Comparison of ENCODE assay signal across 28 cellular contexts in genomic region chr4:110638347-110638746, GRCh38. TPM values are rescaled to one million over a fixed set of nuclear protein-coding genes. Genes with fewer than 3 reads are reported as not detected.
DNase-seq lines count a peak whose midpoint lies in the region; ATAC-seq and TF ChIP-seq lines count a peak whose summit lies in the region.
"Had no signal": no experiment of that assay in that cellular context is flagged by ENCODE, and none has a peak within 500 bp of the region (broad histone marks: within the 10 kb centered on the region; RNA-seq: fewer than 3 reads in every experiment).

No MANE protein-coding gene starts in this region.

- no peak overlapping the region for H2BK12ac ChIP-seq in mesenchymal stem cell (ENCODE audit: low read length in 2 of 2)

- no peaks in the 10 kb centered on the region for H3K9me3 Mint-ChIP-seq in endodermal cell
- H3K9me3 Mint-ChIP-seq: neural crest cell had no signal

- peak overlapping the region; percentile 78 for H3K4me3 Mint-ChIP-seq in endodermal cell
- H3K4me3 Mint-ChIP-seq: activated CD4-positive, alpha-beta T cell treated with anti-CD3 and anti-CD28 coated beads for 36 hours; activated CD8-positive, alpha-beta T cell treated with anti-CD3 and anti-CD28 coated beads, Interleukin-2, amount 10 ng/mL, durations not matched to agents 7 days and 5 days; activated naive CD4-positive, alpha-beta T cell treated with anti-CD3 and anti-CD28 coated beads, Interleukin-2, amount 50 U/mL, for 24 hours had no signal

- H2BK120ac ChIP-seq in mesenchymal stem cell (ENCODE audit: low read depth, low read length): no peak overlapping the region

- no peaks in the 10 kb centered on the region for H3K9me3 ChIP-seq in HUES6 (ENCODE audit: control insufficient read depth, insufficient read depth, low read depth, low read length)
- H3K9me3 ChIP-seq in endodermal cell (ENCODE audit: control insufficient read depth, low read length): no peaks in the 10 kb centered on the region
- no peaks in the 10 kb centered on the region for H3K9me3 ChIP-seq in mesenchymal stem cell (ENCODE audit: control insufficient read depth, low read length)
- H3K9me3 ChIP-seq in skeletal muscle tissue (ENCODE audit: control insufficient read depth in 3 of 3, low read length in 3 of 3): peaks cover 0 to 2% (median 0%) of the 10 kb centered on the region in 3 donors
- no peaks in the 10 kb centered on the region for H3K9me3 ChIP-seq in gastrocnemius medialis
- H3K9me3 ChIP-seq: BE2C, lower lobe of right lung, mucosa of descending colon, SJSA1, thyroid gland had no signal

- no peak overlapping the region for H3K18ac ChIP-seq in mesenchymal stem cell (ENCODE audit: low read depth in 1 of 2, low read length in 2 of 2)

- H3K4me1 Mint-ChIP-seq in endodermal cell: peaks cover 57% of the 10 kb centered on the region
- H3K4me1 Mint-ChIP-seq: activated CD4-positive, alpha-beta T cell treated with anti-CD3 and anti-CD28 coated beads for 36 hours; activated naive CD4-positive, alpha-beta T cell treated with anti-CD3 and anti-CD28 coated beads, Interleukin-2, amount 50 U/mL, for 24 hours had no signal

- H3K4ac ChIP-seq in mesenchymal stem cell (ENCODE audit: low read depth in 1 of 2, low read length in 2 of 2): no peak overlapping the region

- no peak for TF ChIP-seq POLR2A in gastrocnemius medialis (IDR thresholded peaks at IDR 0.05)

- ATAC-seq in gastrocnemius medialis: no peak
- ATAC-seq: activated CD4-positive, alpha-beta T cell treated with anti-CD3 and anti-CD28 coated beads for 36 hours; activated CD8-positive, alpha-beta T cell treated with anti-CD3 and anti-CD28 coated beads, Interleukin-2, amount 10 ng/mL, durations not matched to agents 7 days and 5 days; K562; lower lobe of right lung; right cardiac atrium had no signal

- H3K9ac ChIP-seq in HUES6 (ENCODE audit: low read length): no peak overlapping the region
- H3K9ac ChIP-seq in endodermal cell (ENCODE audit: extremely low read depth, low read length, poor library complexity, severe bottlenecking): no peak overlapping the region
- no peak overlapping the region for H3K9ac ChIP-seq in mesenchymal stem cell (ENCODE audit: low read length)
- peak overlapping the region in 2 of 3 donors; percentile 65 to 98 for H3K9ac ChIP-seq in skeletal muscle tissue (ENCODE audit: low read depth in 1 of 3, low read length in 3 of 3)

- WGBS in endodermal cell (ENCODE audit: insufficient coverage in 1 of 2, insufficient read length in 1 of 2), 2 experiments: 6 to 11% methylated on average over 2 to 7 of the region's 7 CpGs
- WGBS in mesenchymal stem cell: 15% methylated on average over 5 of the region's 7 CpGs

- H3K27me3 ChIP-seq in HUES6 (ENCODE audit: control insufficient read depth, insufficient read depth, low read length): peaks cover 98% of the 10 kb centered on the region
- H3K27me3 ChIP-seq in endodermal cell (ENCODE audit: control insufficient read depth, insufficient read depth, low read length, poor library complexity, severe bottlenecking): peaks cover 88% of the 10 kb centered on the region
- peaks cover 48 to 91% of the 10 kb centered on the region in 2 experiments for H3K27me3 ChIP-seq in mesenchymal stem cell (ENCODE audit: control insufficient read depth in 1 of 2, insufficient read depth in 1 of 2, low read length in 2 of 2)
- peaks cover 12 to 54% (median 17%) of the 10 kb centered on the region in 3 donors for H3K27me3 ChIP-seq in skeletal muscle tissue (ENCODE audit: control insufficient read depth in 3 of 3, insufficient read depth in 3 of 3, low read length in 3 of 3)
- peaks cover 0 to 17% (median 0%) of the 10 kb centered on the region in 3 donors for H3K27me3 ChIP-seq in gastrocnemius medialis
- H3K27me3 ChIP-seq: SJSA1 had no signal

- no peaks in the 10 kb centered on the region for H3K79me1 ChIP-seq in mesenchymal stem cell (replicated peaks; ENCODE audit: low read length, poor library complexity, severe bottlenecking)

- H2AFZ ChIP-seq in mesenchymal stem cell (ENCODE audit: low read depth, low read length): no peak overlapping the region

- H3K4me2 ChIP-seq in mesenchymal stem cell (ENCODE audit: low read length, poor library complexity, severe bottlenecking): no peak overlapping the region

- H3K4me3 ChIP-seq in HUES6 (ENCODE audit: low read depth, low read length) (peak overlapping the region; percentile 84), endodermal cell (ENCODE audit: low read length) (peak overlapping the region; percentile 82), mesenchymal stem cell (ENCODE audit: insufficient read depth in 1 of 2, low read depth in 1 of 2, low read length in 2 of 2) (no peak overlapping the region), skeletal muscle tissue (ENCODE audit: low read length in 3 of 3) (no peak overlapping the region), gastrocnemius medialis (no peak overlapping the region)
- H3K4me3 ChIP-seq: K562, lower lobe of right lung, mucosa of descending colon, SJSA1, thyroid gland had no signal

- no peak overlapping the region for H2BK15ac ChIP-seq in mesenchymal stem cell (ENCODE audit: low read depth, poor library complexity, severe bottlenecking)

- intact Hi-C loops in gastrocnemius medialis (cut with DNase I; ENCODE audit: low total_unique reads): no loop called here

- DNase-seq in endodermal cell (no peak), mesenchymal stem cell (peak; percentile 3), gastrocnemius medialis (no peak)
- DNase-seq in activated naive CD4-positive, alpha-beta T cell (lab: John Stamatoyannopoulos, UW): no peak
- no peak for DNase-seq in activated CD4-positive, alpha-beta T cell treated with anti-CD3 and anti-CD28 coated beads, Interleukin-2, amount 50 U/mL, for 48 hours
- DNase-seq: activated CD4-positive, alpha-beta T cell treated with anti-CD3 and anti-CD28 coated beads for 36 hours; activated CD8-positive, alpha-beta T cell treated with anti-CD3 and anti-CD28 coated beads, Interleukin-2, amount 10 ng/mL, durations not matched to agents 7 days and 5 days; amygdala; BE2C; kidney glomerular epithelial cell; lower lobe of right lung; mucosa of descending colon; NCI-H1092; NCI-H1694; NCI-H446; NCI-H748 treated with DMSO at 0.1 percent for 48 hours; right cardiac atrium; stimulated activated CD4-positive, alpha-beta T cell treated with anti-CD3 and anti-CD28 coated beads, Interleukin-12 subunit alpha, Interleukin-12 subunit beta, amount 100 ng/mL, for 4 hours; stimulated activated CD4-positive, alpha-beta T cell treated with anti-CD3 and anti-CD28 coated beads, Interleukin-2, amount 100 ng/mL, for 48 hours; T-helper 9 cell; thyroid gland had no signal

- H3K27ac Mint-ChIP-seq in endodermal cell: no peak overlapping the region
- H3K27ac Mint-ChIP-seq: activated CD4-positive, alpha-beta T cell treated with anti-CD3 and anti-CD28 coated beads for 36 hours; activated naive CD4-positive, alpha-beta T cell treated with anti-CD3 and anti-CD28 coated beads, Interleukin-2, amount 50 U/mL, for 24 hours; activated T-helper 2 cell treated with anti-CD3 and anti-CD28 coated beads, Interferon-gamma antibody, Interleukin-2, Interleukin-4, amounts not matched to agents 10 μg/mL and 5 μg/mL and 100 μg/mL, durations not matched to agents 14 hours and 24 hours and 36 hours had no signal

- no peak overlapping the region for H3K14ac ChIP-seq in mesenchymal stem cell (ENCODE audit: low read length in 2 of 2)

- H3K36me3 ChIP-seq in HUES6 (ENCODE audit: control insufficient read depth, insufficient read depth, low read length) (no peaks in the 10 kb centered on the region), endodermal cell (ENCODE audit: control insufficient read depth, insufficient read depth, low read length) (no peaks in the 10 kb centered on the region), mesenchymal stem cell (ENCODE audit: control insufficient read depth in 1 of 2, insufficient read depth in 2 of 2, low read depth in 1 of 2, low read length in 2 of 2) (no peaks in the 10 kb centered on the region), skeletal muscle tissue (ENCODE audit: control insufficient read depth in 3 of 3, insufficient read depth in 3 of 3, low read length in 3 of 3) (no peaks in the 10 kb centered on the region), gastrocnemius medialis (no peaks in the 10 kb centered on the region)
- H3K36me3 ChIP-seq: BE2C, lower lobe of right lung, thyroid gland had no signal

- in situ Hi-C loops in gastrocnemius medialis (cut with MboI; ENCODE audit: low sequenced_read_pairs in 4 of 4): loop anchor here in 3 of 4 donors (10.0 to 25.0 kb wide), 3 partner anchors 316 to 649 kb away; no protein-coding TSS in a partner anchor

- no peak overlapping the region for H4K8ac ChIP-seq in mesenchymal stem cell (ENCODE audit: low read length)

- no peak for TF ChIP-seq CTCF in endodermal cell (conservative IDR thresholded peaks at IDR 0.05)
- no peak for TF ChIP-seq CTCF in gastrocnemius medialis (IDR thresholded peaks at IDR 0.05 in 4 of 5, conservative IDR thresholded peaks at IDR 0.05 in 1 of 5)

- H3K27ac ChIP-seq in HUES6 (ENCODE audit: low read depth, low read length) (no peak overlapping the region), endodermal cell (ENCODE audit: low read depth, low read length) (no peak overlapping the region), mesenchymal stem cell (ENCODE audit: low read length, poor library complexity, severe bottlenecking) (no peak overlapping the region), skeletal muscle tissue (ENCODE audit: low read depth, low read length) (peak overlapping the region; percentile 78), gastrocnemius medialis (no peak overlapping the region)
- H3K27ac ChIP-seq: lower lobe of right lung, SJSA1, thyroid gland had no signal

- H2AK5ac ChIP-seq in mesenchymal stem cell (ENCODE audit: low read length, severe bottlenecking): no peak overlapping the region

- no peak overlapping the region for H3K23ac ChIP-seq in mesenchymal stem cell (ENCODE audit: low read length in 2 of 2)

- H4K91ac ChIP-seq in mesenchymal stem cell (ENCODE audit: low read length): no peak overlapping the region

- no peak overlapping the region for H2BK5ac ChIP-seq in mesenchymal stem cell (ENCODE audit: low read depth, low read length, poor library complexity, severe bottlenecking)

- peaks cover 88% of the 10 kb centered on the region for H3K27me3 Mint-ChIP-seq in endodermal cell (ENCODE audit: insufficient read depth)

- H3K36me3 Mint-ChIP-seq in endodermal cell (ENCODE audit: low read depth): no peaks in the 10 kb centered on the region

- peaks cover 65% of the 10 kb centered on the region for H3K4me1 ChIP-seq in HUES6 (ENCODE audit: control insufficient read depth, insufficient read depth, low read length)
- peaks cover 7% of the 10 kb centered on the region for H3K4me1 ChIP-seq in endodermal cell (ENCODE audit: control insufficient read depth, insufficient read depth, low read length)
- peaks cover 28% of the 10 kb centered on the region for H3K4me1 ChIP-seq in mesenchymal stem cell (ENCODE audit: control insufficient read depth, insufficient read depth, low read depth, low read length)
- peaks cover 0 to 11% (median 6%) of the 10 kb centered on the region in 3 donors for H3K4me1 ChIP-seq in skeletal muscle tissue (ENCODE audit: control insufficient read depth in 3 of 3, insufficient read depth in 3 of 3, low read length in 3 of 3)
- H3K4me1 ChIP-seq in gastrocnemius medialis: no peaks in the 10 kb centered on the region
- H3K4me1 ChIP-seq: BE2C had no signal

RNA-seq across cellular contexts. Expression of gene PITX2, which starts 15.5 kb away (rescaled TPM):
- 10 to 100 TPM; 28.8 to 32.7 TPM for total RNA-seq in endodermal cell
- 27.2 TPM for polyA plus RNA-seq in endodermal cell (2013, experiment 1 of 2)
- 34.7 TPM for polyA plus RNA-seq in endodermal cell (2013, experiment 2 of 2)
- polyA plus RNA-seq in mesenchymal stem cell (2013, experiment 1 of 2): 26.4 TPM
- 25.9 TPM for polyA plus RNA-seq in mesenchymal stem cell (2013, experiment 2 of 2)
- 16.2 TPM for total RNA-seq in skeletal muscle tissue
- 10 to 100 TPM; 30.5 to 58.9 (median 38.2) TPM for total RNA-seq in gastrocnemius medialis
- total RNA-seq: activated CD8-positive, alpha-beta T cell treated with anti-CD3 and anti-CD28 coated beads, Interleukin-2, amount 10 ng/mL, durations not matched to agents 7 days and 5 days; activated T-helper 2 cell treated with anti-CD3 and anti-CD28 coated beads, Interferon-gamma antibody, Interleukin-2, Interleukin-4, amounts not matched to agents 10 μg/mL and 5 μg/mL and 100 μg/mL, durations not matched to agents 14 hours and 24 hours and 36 hours; K562; lower lobe of right lung; thyroid gland had no signal

Comparison
In these comparisons a context has a peak if more than half of its experiments do, and no peak if none do; other contexts are left out.
1. H3K4me3 ChIP-seq: peak in HUES6 (single experiment) and endodermal cell (single experiment); none in mesenchymal stem cell (0 of 2), skeletal muscle tissue (0 of 3) and gastrocnemius medialis (0 of 4).
2. H3K9ac ChIP-seq: peak in skeletal muscle tissue (2 of 3); none in HUES6 (single experiment), endodermal cell (single experiment) and mesenchymal stem cell (single experiment).